In genomic region chr2:25313711-25314513, GRCh38 we compare ENCODE assay signal across 8 cellular contexts. TPM values are rescaled to one million over a fixed set of nuclear protein-coding genes. Genes with fewer than 3 reads are reported as not detected.
DNase-seq lines count a peak whose midpoint lies in the region; ATAC-seq and TF ChIP-seq lines count a peak whose summit lies in the region.

No MANE protein-coding gene starts in this region.

- H3K27me3 ChIP-seq in BLaER1 (no peaks in the 10 kb centered on the region), muscle layer of colon (ENCODE audit: control insufficient read depth in 1 of 2, insufficient read depth in 2 of 2, low read length in 2 of 2) (no peaks in the 10 kb centered on the region), brain microvascular endothelial cell (replicated peaks) (no peaks in the 10 kb centered on the region)

- H3K4me1 ChIP-seq in BLaER1 (peaks cover 85% of the 10 kb centered on the region), muscle layer of colon (ENCODE audit: insufficient read depth, low read length) (peaks cover 59% of the 10 kb centered on the region)

- H3K9me3 ChIP-seq in BLaER1 (no peaks in the 10 kb centered on the region), muscle layer of colon (ENCODE audit: low read length) (no peaks in the 10 kb centered on the region)

- ATAC-seq in GM21529 (IDR thresholded peaks at IDR 0.05; ENCODE audit: unreplicated experiment): peak; percentile 8
- peak; percentile 64 for ATAC-seq in activated T-helper 17 cell treated with anti-CD3 and anti-CD28 coated beads, Interleukin-2, amount 50 U/mL, for 72 hours (replicated peaks)
- ATAC-seq in HG02884 (IDR thresholded peaks at IDR 0.05; ENCODE audit: unreplicated experiment): no peak

- H3K9me3 Mint-ChIP-seq in activated T-helper 17 cell treated with anti-CD3 and anti-CD28 coated beads, Interleukin-2, amount 50 U/mL, for 72 hours: no peaks in the 10 kb centered on the region

- H4K20me1 ChIP-seq in BLaER1: peaks cover 25% of the 10 kb centered on the region

- H3K27ac Mint-ChIP-seq in activated T-helper 17 cell treated with anti-CD3 and anti-CD28 coated beads, Interleukin-2, amount 50 U/mL, for 72 hours: peak overlapping the region; percentile 89

- H3K4me2 ChIP-seq in BLaER1: peak overlapping the region; percentile 94

- H3K4me3 ChIP-seq in BLaER1 (peak overlapping the region; percentile 45), muscle layer of colon (ENCODE audit: low read depth in 1 of 2, low read length in 2 of 2) (peak overlapping the region in 1 of 2 donors; percentile 35), brain microvascular endothelial cell (ENCODE audit: low read depth, low read length) (no peak overlapping the region)

- peak overlapping the region; percentile 82 for H3K9ac ChIP-seq in BLaER1
- H3K9ac ChIP-seq in muscle layer of colon (ENCODE audit: low read length): no peak overlapping the region

- no peak for TF ChIP-seq CTCF in brain microvascular endothelial cell (IDR thresholded peaks at IDR 0.05; ENCODE audit: low read depth, low read length, missing control alignments)

- in situ Hi-C loops in brain microvascular endothelial cell (cut with HindIII; ENCODE audit: low pct_ligation_motif_present, low sequenced_read_pairs): no loop called here

- DNase-seq in brain microvascular endothelial cell (no peak), epidermal melanocyte (ENCODE audit: insufficient read length, low spot score) (no peak), RKO (ENCODE audit: low spot score) (no peak)

- H3K36me3 ChIP-seq in BLaER1: peaks cover 25% of the 10 kb centered on the region
- peaks cover 20% of the 10 kb centered on the region for H3K36me3 ChIP-seq in muscle layer of colon (ENCODE audit: insufficient read depth, low read length)
- H3K36me3 ChIP-seq in brain microvascular endothelial cell (replicated peaks): no peaks in the 10 kb centered on the region

- H3K4me1 Mint-ChIP-seq in activated T-helper 17 cell treated with anti-CD3 and anti-CD28 coated beads, Interleukin-2, amount 50 U/mL, for 72 hours: peaks cover 29% of the 10 kb centered on the region

- no peaks in the 10 kb centered on the region for H3K27me3 Mint-ChIP-seq in activated T-helper 17 cell treated with anti-CD3 and anti-CD28 coated beads, Interleukin-2, amount 50 U/mL, for 72 hours

- H3K36me3 Mint-ChIP-seq in activated T-helper 17 cell treated with anti-CD3 and anti-CD28 coated beads, Interleukin-2, amount 50 U/mL, for 72 hours (ENCODE audit: low read depth): peaks cover 50% of the 10 kb centered on the region

- H3K4me3 Mint-ChIP-seq in activated T-helper 17 cell treated with anti-CD3 and anti-CD28 coated beads, Interleukin-2, amount 50 U/mL, for 72 hours: peak overlapping the region; percentile 85

- H3K27ac ChIP-seq in BLaER1: peak overlapping the region; percentile 96
- peak overlapping the region; percentile 80 for H3K27ac ChIP-seq in muscle layer of colon (ENCODE audit: low read depth, low read length)
- H3K27ac ChIP-seq in brain microvascular endothelial cell: no peak overlapping the region

RNA-seq across cellular contexts. Expression of gene DNMT3A, which starts 27.8 kb away (rescaled TPM):
- total RNA-seq in activated T-helper 17 cell treated with anti-CD3 and anti-CD28 coated beads, Interleukin-2, amount 50 U/mL, for 72 hours: 10 to 100 TPM; 55.2 to 64.6 TPM
